ENCODE assay signal across 8 cellular contexts in the genomic region with DNA sequence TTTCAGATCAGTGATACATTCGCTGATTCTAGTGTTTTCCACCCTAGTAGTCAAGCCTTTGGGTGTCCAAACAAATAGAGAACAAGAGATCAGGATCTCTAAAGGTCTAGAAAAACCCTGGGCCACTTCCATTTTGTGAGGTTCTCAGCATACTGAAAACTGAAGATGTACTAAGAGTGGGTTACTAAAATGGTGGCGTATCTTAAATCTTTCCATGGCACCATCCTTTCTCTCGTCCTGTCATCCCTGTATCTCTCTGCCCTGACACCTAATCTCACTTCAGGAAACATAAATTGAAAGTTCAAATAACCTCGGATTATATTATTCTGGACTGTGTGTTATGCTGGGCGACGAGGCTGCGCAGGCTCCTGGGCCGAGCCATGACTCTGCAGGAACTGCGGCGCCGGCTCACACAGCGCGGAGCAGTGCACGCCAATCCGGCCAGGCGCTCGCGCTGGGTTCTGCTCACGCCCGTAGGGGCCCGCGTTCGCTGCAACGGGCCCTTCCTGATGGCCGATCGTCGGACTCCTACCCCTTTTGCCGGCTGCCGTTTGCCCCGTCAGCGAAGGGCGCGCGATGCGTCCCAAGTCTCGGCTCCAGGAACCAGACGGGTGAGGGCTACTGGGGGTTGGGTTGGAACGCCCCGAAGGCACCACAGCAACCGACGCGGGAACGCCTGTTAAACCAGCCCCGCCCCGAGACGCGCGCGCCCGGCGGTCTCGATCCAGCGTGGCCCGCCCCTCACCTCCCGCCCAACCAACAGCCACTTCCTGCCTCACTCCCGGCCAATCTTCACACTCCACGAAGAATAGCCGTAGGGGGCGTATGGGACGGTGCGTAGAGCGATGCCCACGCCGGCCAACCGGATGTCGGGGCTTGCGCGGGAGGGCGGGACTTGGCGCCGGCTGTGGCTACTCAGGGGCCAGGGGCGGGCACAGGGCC. TPM values are rescaled to one million over a fixed set of nuclear protein-coding genes. Genes with fewer than 3 reads are reported as not detected.
DNase-seq lines count a peak whose midpoint lies in the region; ATAC-seq, FAIRE-seq and TF ChIP-seq lines count a peak whose summit lies in the region.

No MANE protein-coding gene starts in this region.

- H3K9me3 Mint-ChIP-seq in neural progenitor cell: no peaks in the 10 kb centered on the region

- H2AFZ ChIP-seq in MM.1S (ENCODE audit: low read length) (peak overlapping the region; percentile 69), neural progenitor cell (replicated peaks) (peak overlapping the region; percentile 71)

- peaks cover 49% of the 10 kb centered on the region for H3K79me2 ChIP-seq in MM.1S (ENCODE audit: low read length)
- peaks cover 45% of the 10 kb centered on the region for H3K79me2 ChIP-seq in neural progenitor cell (ENCODE audit: low read depth)

- H3K36me3 Mint-ChIP-seq in neural progenitor cell: peaks cover 17% of the 10 kb centered on the region

- H3K4me1 Mint-ChIP-seq in neural progenitor cell: peaks cover 28% of the 10 kb centered on the region

- no peaks in the 10 kb centered on the region for H3K9me3 ChIP-seq in MM.1S (replicated peaks; ENCODE audit: insufficient read depth, low read length)
- H3K9me3 ChIP-seq in neural progenitor cell (ENCODE audit: low read depth): no peaks in the 10 kb centered on the region
- no peaks in the 10 kb centered on the region for H3K9me3 ChIP-seq in stomach smooth muscle (ENCODE audit: control insufficient read depth in 2 of 2, low read length in 2 of 2)

- H3K9me2 ChIP-seq in MM.1S (replicated peaks; ENCODE audit: insufficient read depth, low read length): no peaks in the 10 kb centered on the region

- peak overlapping the region; percentile 81 for H3K4me2 ChIP-seq in MM.1S (ENCODE audit: low read depth, low read length)
- peak overlapping the region; percentile 82 for H3K4me2 ChIP-seq in neural progenitor cell

- DNase-seq in HCEC 1CT (peak; percentile 99), MM.1S (peak; percentile 99), SHP77 treated with DMSO at 0.1 percent for 48 hours (lab: John Stamatoyannopoulos, UW) (peak; percentile 94), foreskin keratinocyte (peak; percentile 98 to 99), neural progenitor cell (ENCODE audit: low spot score) (peak; percentile 100)
- DNase-seq in activated naive CD4-positive, alpha-beta T cell (lab: John Stamatoyannopoulos, UW): peak; percentile 94 to 98 (median 97)

- peak; percentile 86 for FAIRE-seq in G401.6 (lab: Jason Lieb, UNC)

- 0 out of 2 replicates have a peak, but pooled peaks cover 4% of the 10 kb centered on the region for H3K4me1 ChIP-seq in MM.1S (ENCODE audit: low read length)
- no peaks in the 10 kb centered on the region for H3K4me1 ChIP-seq in foreskin keratinocyte
- no peaks in the 10 kb centered on the region for H3K4me1 ChIP-seq in neural progenitor cell
- H3K4me1 ChIP-seq in stomach smooth muscle (ENCODE audit: control insufficient read depth, insufficient read depth, low read length): peaks cover 17% of the 10 kb centered on the region

- peak overlapping the region; percentile 98 for H3K4me3 Mint-ChIP-seq in neural progenitor cell

- no peak for TF ChIP-seq CTCF in MM.1S (IDR thresholded peaks at IDR 0.05; ENCODE audit: low read length)
- no peak for TF ChIP-seq CTCF in foreskin keratinocyte (conservative IDR thresholded peaks at IDR 0.05)
- no peak for TF ChIP-seq CTCF in neural progenitor cell (IDR thresholded peaks at IDR 0.05)

- H3F3A ChIP-seq in MM.1S (ENCODE audit: insufficient read depth, low read length) (no peaks in the 10 kb centered on the region; the same call in 1 of the 2 replicates), neural progenitor cell (ENCODE audit: low read depth) (peaks cover 13% of the 10 kb centered on the region)

- peaks cover 6% of the 10 kb centered on the region for H3K27me3 Mint-ChIP-seq in neural progenitor cell (ENCODE audit: insufficient read depth, low read depth)

- H3K27me3 ChIP-seq in MM.1S (replicated peaks; ENCODE audit: insufficient read depth, low read length): no peaks in the 10 kb centered on the region
- H3K27me3 ChIP-seq in foreskin keratinocyte: no peaks in the 10 kb centered on the region
- no peaks in the 10 kb centered on the region for H3K27me3 ChIP-seq in neural progenitor cell
- H3K27me3 ChIP-seq in stomach smooth muscle (ENCODE audit: control insufficient read depth in 1 of 2, insufficient read depth in 2 of 2, low read length in 2 of 2): no peaks in the 10 kb centered on the region

- peaks cover 3% of the 10 kb centered on the region; the same call in 1 of the 2 replicates for H3K36me3 ChIP-seq in MM.1S (replicated peaks; ENCODE audit: insufficient read depth, low read length)
- H3K36me3 ChIP-seq in neural progenitor cell: no peaks in the 10 kb centered on the region
- no peaks in the 10 kb centered on the region for H3K36me3 ChIP-seq in stomach smooth muscle (ENCODE audit: control insufficient read depth in 2 of 2, insufficient read depth in 2 of 2, low read length in 2 of 2)

- H3K9ac ChIP-seq in MM.1S (ENCODE audit: low read length): peak overlapping the region; percentile 99
- H3K9ac ChIP-seq in neural progenitor cell: peak overlapping the region; percentile 61
- H3K9ac ChIP-seq in stomach smooth muscle (ENCODE audit: low read length in 2 of 2): peak overlapping the region; percentile 88 to 90

- peak; percentile 93 for ATAC-seq in foreskin keratinocyte

- H3K27ac ChIP-seq in MM.1S (ENCODE audit: low read length) (peak overlapping the region; percentile 90), foreskin keratinocyte (peak overlapping the region; percentile 93), neural progenitor cell (peak overlapping the region; percentile 84), stomach smooth muscle (ENCODE audit: low read length) (peak overlapping the region; percentile 94)

- H4K20me1 ChIP-seq in MM.1S (ENCODE audit: insufficient read depth, low read length): peaks cover under 1% of the 10 kb centered on the region
- peaks cover 19% of the 10 kb centered on the region for H4K20me1 ChIP-seq in neural progenitor cell (ENCODE audit: low read depth)

- peak overlapping the region; percentile 47 for H3K27ac Mint-ChIP-seq in neural progenitor cell

- H3K4me3 ChIP-seq in MM.1S (ENCODE audit: low read length) (peak overlapping the region; percentile 92), neural progenitor cell (peak overlapping the region; percentile 75), stomach smooth muscle (ENCODE audit: low read length in 2 of 2) (peak overlapping the region; percentile 73 to 88)

RNA-seq across cellular contexts. Expression of a gene that starts 0.5 kb away (rescaled TPM):
- total RNA-seq in foreskin keratinocyte (419 and 450 TPM in 2 replicates), neural progenitor cell (ENCODE audit: low replicate concordance) (301 and 403 TPM in 2 replicates)
- 119 and 139 TPM in 2 replicates for polyA plus RNA-seq in foreskin keratinocyte

RNA-seq across cellular contexts. Expression of a gene that starts 17.4 kb away (rescaled TPM):
- total RNA-seq in foreskin keratinocyte (not detected in 2 replicates), neural progenitor cell (ENCODE audit: low replicate concordance) (not detected in 2 replicates)
- not detected in 2 replicates for polyA plus RNA-seq in foreskin keratinocyte

RNA-seq across cellular contexts. Expression of a gene that starts 34.4 kb away (rescaled TPM):
- total RNA-seq in foreskin keratinocyte (16.0 and 16.2 TPM in 2 replicates), neural progenitor cell (ENCODE audit: low replicate concordance) (29.1 and 30.7 TPM in 2 replicates)
- polyA plus RNA-seq in foreskin keratinocyte: 5.6 and 7.3 TPM in 2 replicates

Comparison
In these comparisons a context has a peak if more than half of its experiments do, and no peak if none do; other contexts are left out.
1. Peak in every context shown above with its lines: DNase-seq, ATAC-seq, H3K4me3 ChIP-seq and H3K27ac ChIP-seq.